ENCODE assay signal across 1 cellular context in the genomic region with DNA sequence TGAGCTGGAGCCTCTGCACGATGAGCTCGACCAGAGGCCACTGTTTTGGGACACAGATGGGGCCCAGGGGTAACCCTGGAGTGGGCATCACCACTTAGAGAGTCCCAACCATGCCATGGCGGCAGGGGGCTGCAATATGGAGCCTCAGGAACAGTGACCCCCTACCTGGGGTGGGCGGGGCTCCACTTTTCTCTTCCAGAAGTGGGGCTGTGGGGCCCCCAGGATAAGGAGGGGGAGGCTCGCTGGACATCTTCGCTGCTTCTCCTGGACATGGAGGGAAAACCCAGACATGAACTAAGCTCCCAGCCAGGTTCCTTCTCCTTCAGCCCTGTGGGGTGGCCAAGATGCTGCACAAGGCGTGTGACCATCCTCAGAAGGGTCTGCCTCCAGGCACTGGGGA.
TF ChIP-seq lines count a peak whose summit lies in the region.

No MANE protein-coding gene starts in this region.

TF ChIP-seq in H1, 55 proteins besides CTCF, POLR2A, EP300 and RAD21:
- no peak for TF ChIP-seq CHD1 (IDR thresholded peaks at IDR 0.05; ENCODE audit: low read depth, low read length)
